Comparison of ENCODE assay signal across 18 cellular contexts in genomic region chr3:180402463-180403073, GRCh38.
DNase-seq lines count a peak whose midpoint lies in the region; ATAC-seq, FAIRE-seq and TF ChIP-seq lines count a peak whose summit lies in the region.
"Had no signal": no experiment of that assay in that cellular context is flagged by ENCODE, and none has a peak within 500 bp of the region (broad histone marks: within the 10 kb centered on the region; RNA-seq: fewer than 3 reads in every experiment).

No MANE protein-coding gene starts in this region.

- no peak overlapping the region for H3K4me3 ChIP-seq in RWPE2 (ENCODE audit: severe bottlenecking)
- H3K4me3 ChIP-seq: suprapubic skin had no signal

- intact Hi-C loops in Calu3 (cut with micrococcal nuclease; ENCODE audit: unreplicated experiment) = loop anchor here (5.0 to 10.0 kb wide), 4 partner anchors 150 to 590 kb away; no protein-coding TSS in a partner anchor

- peaks cover 2% of the 10 kb centered on the region for H3K9me3 ChIP-seq in RWPE2 (ENCODE audit: severe bottlenecking)
- H3K9me3 ChIP-seq: suprapubic skin had no signal

- TF ChIP-seq CTCF in Calu3 (IDR thresholded peaks at IDR 0.05; ENCODE audit: unreplicated experiment) (no peak), RWPE2 (IDR thresholded peaks at IDR 0.05; ENCODE audit: poor library complexity, severe bottlenecking) (no peak)

- FAIRE-seq in GM12892 (lab: Jason Lieb, UNC) = no peak

- H3K27ac Mint-ChIP-seq in Calu3 (ENCODE audit: unreplicated experiment) = peak overlapping the region; percentile 35
- H3K27ac Mint-ChIP-seq: activated CD4-positive, alpha-beta T cell treated with anti-CD3 and anti-CD28 coated beads, Interleukin-2, amount 10 ng/mL, durations not matched to agents 24 days and 14 days; CD8-positive, alpha-beta T cell; naive thymus-derived CD4-positive, alpha-beta T cell; T-helper 2 cell treated with Interferon-gamma antibody and Interleukin-4, amounts not matched to agents 5 μg/mL and 100 μg/mL, for 36 hours had no signal

- H3K36me3 Mint-ChIP-seq in Calu3 (ENCODE audit: insufficient read depth, unreplicated experiment) = no peaks in the 10 kb centered on the region
- H3K36me3 Mint-ChIP-seq: CD8-positive, alpha-beta T cell; naive thymus-derived CD4-positive, alpha-beta T cell had no signal

- no peak overlapping the region for H3K27ac ChIP-seq in RWPE2 (ENCODE audit: poor library complexity, severe bottlenecking)
- H3K27ac ChIP-seq: HL-60, suprapubic skin had no signal

- peaks cover 52% of the 10 kb centered on the region for H3K4me1 Mint-ChIP-seq in Calu3 (ENCODE audit: low read depth, unreplicated experiment)
- H3K4me1 Mint-ChIP-seq: activated CD4-positive, alpha-beta T cell treated with anti-CD3 and anti-CD28 coated beads, Interleukin-2, amount 10 ng/mL, durations not matched to agents 24 days and 14 days; naive thymus-derived CD4-positive, alpha-beta T cell had no signal

- no peaks in the 10 kb centered on the region for H3K9me3 Mint-ChIP-seq in Calu3 (ENCODE audit: low read depth, unreplicated experiment)
- H3K9me3 Mint-ChIP-seq: activated CD4-positive, alpha-beta T cell treated with anti-CD3 and anti-CD28 coated beads, Interleukin-2, amount 10 ng/mL, durations not matched to agents 24 days and 14 days; CD8-positive, alpha-beta T cell; T-helper 2 cell treated with Interferon-gamma antibody and Interleukin-4, amounts not matched to agents 5 μg/mL and 100 μg/mL, for 36 hours had no signal

- ATAC-seq in GM19324 (IDR thresholded peaks at IDR 0.05; ENCODE audit: low FRiP score, unreplicated experiment) = peak; percentile 71
- peak; percentile 60 for ATAC-seq in HG02970 (IDR thresholded peaks at IDR 0.05; ENCODE audit: low FRiP score, unreplicated experiment)
- peak; percentile 45; the same call in 2 of the 3 replicates for ATAC-seq in RWPE2 (ENCODE audit: low read depth)
- no peak for ATAC-seq in HG02884 (IDR thresholded peaks at IDR 0.05; ENCODE audit: unreplicated experiment)
- ATAC-seq: CD8-positive, alpha-beta T cell; left ventricle myocardium superior; naive thymus-derived CD4-positive, alpha-beta T cell had no signal

- TF ChIP-seq POLR2A in GM12892 (IDR thresholded peaks at IDR 0.05; ENCODE audit: low read depth, low read length) = no peak

- CTCF ChIA-PET in Calu3 (lab: Charles Lee) = no interaction called here

- peak overlapping the region; percentile 7 for H3K4me3 Mint-ChIP-seq in Calu3 (ENCODE audit: low read depth, unreplicated experiment)
- H3K4me3 Mint-ChIP-seq: activated CD4-positive, alpha-beta T cell treated with anti-CD3 and anti-CD28 coated beads, Interleukin-2, amount 10 ng/mL, durations not matched to agents 24 days and 14 days; CD8-positive, alpha-beta T cell; naive thymus-derived CD4-positive, alpha-beta T cell; T-helper 2 cell treated with Interferon-gamma antibody and Interleukin-4, amounts not matched to agents 5 μg/mL and 100 μg/mL, for 36 hours had no signal

- peaks cover 22% of the 10 kb centered on the region for H3K4me1 ChIP-seq in RWPE2 (ENCODE audit: insufficient read depth, poor library complexity, severe bottlenecking)
- H3K4me1 ChIP-seq: suprapubic skin had no signal

- BruUV-seq in Calu3 (replicated peaks; lab: Mats Ljungman, UMichigan) = no TSS peak

- H3K27me3 ChIP-seq in RWPE2 (ENCODE audit: insufficient read depth, poor library complexity, severe bottlenecking) = no peaks in the 10 kb centered on the region
- H3K27me3 ChIP-seq: suprapubic skin had no signal

- H3K27me3 Mint-ChIP-seq in Calu3 (ENCODE audit: unreplicated experiment) = no peaks in the 10 kb centered on the region
- H3K27me3 Mint-ChIP-seq: activated CD4-positive, alpha-beta T cell treated with anti-CD3 and anti-CD28 coated beads, Interleukin-2, amount 10 ng/mL, durations not matched to agents 24 days and 14 days; naive thymus-derived CD4-positive, alpha-beta T cell had no signal

- H3K36me3 ChIP-seq in RWPE2 (ENCODE audit: low read depth) = no peaks in the 10 kb centered on the region
- H3K36me3 ChIP-seq: suprapubic skin had no signal

- DNase-seq in Calu3 (peak; percentile 22), RWPE2 (ENCODE audit: low spot score) (no peak), nucleus accumbens (lab: John Stamatoyannopoulos, UW) (no peak), NK-92 (lab: John Stamatoyannopoulos, UW; ENCODE audit: unreplicated experiment) (no peak), GM12892 (ENCODE audit: insufficient read length) (no peak)
- DNase-seq: activated CD4-positive, alpha-beta T cell treated with anti-CD3 and anti-CD28 coated beads, Interleukin-2, amount 10 ng/mL, durations not matched to agents 24 days and 14 days; activated T-cell treated with anti-CD3 and anti-CD28 coated beads, Interleukin-2, amount 50 U/mL, for 48 hours; CD8-positive, alpha-beta T cell; left ventricle myocardium superior; naive thymus-derived CD4-positive, alpha-beta T cell; NCI-H1436; NCI-H510A treated with DMSO at 0.1 percent for 48 hours had no signal
